ENCODE assay signal across 27 cellular contexts in the genomic region with DNA sequence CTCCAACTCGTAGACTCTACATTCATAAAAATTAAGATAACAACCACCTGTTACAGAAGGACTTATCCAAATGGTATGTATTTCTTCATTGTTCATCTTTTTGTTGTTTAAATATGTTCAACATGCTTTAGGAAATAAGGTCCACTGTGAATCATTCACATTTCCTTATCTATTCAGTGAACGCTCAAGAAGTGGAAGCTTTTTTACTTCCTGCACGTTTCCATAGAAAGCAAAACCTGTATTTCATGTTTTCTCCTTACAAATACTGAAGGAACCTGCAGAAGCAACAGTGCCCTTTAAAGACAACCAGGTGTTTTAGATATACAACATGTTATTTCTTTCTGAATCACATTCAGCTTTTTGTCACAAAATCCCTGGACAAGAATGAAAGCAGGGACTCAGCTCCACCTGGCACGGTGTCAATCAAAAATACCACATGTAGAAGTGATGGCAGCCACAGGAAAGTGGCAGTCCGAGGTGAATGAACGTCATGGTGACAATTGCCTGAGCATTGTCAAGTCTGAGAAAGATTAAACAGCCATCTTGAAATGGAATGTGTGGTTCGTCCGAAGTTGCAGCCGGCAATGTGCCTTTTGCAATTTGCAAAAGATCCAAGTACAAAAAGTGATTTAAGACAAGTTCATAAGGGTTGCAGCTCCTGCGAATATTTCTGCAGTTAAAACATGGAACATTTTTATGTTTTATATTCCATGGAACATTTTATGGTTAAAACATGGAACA.
DNase-seq lines count a peak whose midpoint lies in the region; ATAC-seq, FAIRE-seq and TF ChIP-seq lines count a peak whose summit lies in the region.
"Had no signal": no experiment of that assay in that cellular context is flagged by ENCODE, and none has a peak within 500 bp of the region (broad histone marks: within the 10 kb centered on the region; RNA-seq: fewer than 3 reads in every experiment).

No MANE protein-coding gene starts in this region.

- H3K4me3 ChIP-seq in PC-3 (ENCODE audit: low read length): peak overlapping the region; percentile 12; the same call in 1 of the 2 replicates
- no peak overlapping the region for H3K4me3 ChIP-seq in HepG2 (replicated peaks in 1 of 3; ENCODE audit: insufficient read depth in 1 of 3, low read depth in 2 of 3, low read length in 3 of 3)
- H3K4me3 ChIP-seq: cardiac muscle cell, GM12878, MG63, Peyer's patch, SJCRH30, skin epidermis, upper lobe of right lung had no signal

- H3K9me2 ChIP-seq in PC-3 (replicated peaks; ENCODE audit: low read length): no peaks in the 10 kb centered on the region

- no peak overlapping the region for H3K27ac ChIP-seq in PC-3 (ENCODE audit: low read length)
- no peak overlapping the region for H3K27ac ChIP-seq in HepG2 (ENCODE audit: extremely low read length, insufficient read depth, low read length)
- H3K27ac ChIP-seq: cardiac muscle cell, Peyer's patch, SJCRH30, upper lobe of right lung had no signal

- H3K27ac Mint-ChIP-seq in Calu3 (ENCODE audit: unreplicated experiment) (no peak overlapping the region), nephron (peak overlapping the region; percentile 35 to 60 (median 56))
- H3K27ac Mint-ChIP-seq: activated naive CD4-positive, alpha-beta T cell treated with anti-CD3 and anti-CD28 coated beads, Interleukin-2, amount 10 ng/mL, durations not matched to agents 7 days and 5 days; activated T-helper 1 cell treated with anti-CD3 and anti-CD28 coated beads, Interleukin-12 subunit alpha, Interleukin-12 subunit beta, Interleukin-2, Interleukin-4 antibody, amounts not matched to agents 30 ng/mL and 10 ng/mL and 1 ng/mL, durations not matched to agents 14 hours and 24 hours and 36 hours had no signal

- no peaks in the 10 kb centered on the region for H3F3A ChIP-seq in PC-3 (ENCODE audit: low read length, unreplicated experiment)

- no peak for TF ChIP-seq RAD21 in HepG2 (CRISPR knock-in tag; IDR thresholded peaks at IDR 0.05)

- H3K4me1 Mint-ChIP-seq in Calu3 (ENCODE audit: low read depth, unreplicated experiment): peaks cover 35% of the 10 kb centered on the region
- H3K4me1 Mint-ChIP-seq in nephron: peaks cover 27% of the 10 kb centered on the region

- H3K4me3 Mint-ChIP-seq in Calu3 (ENCODE audit: low read depth, unreplicated experiment) (peak overlapping the region; percentile 22), nephron (peak overlapping the region in 1 of 3 experiments; percentile 34)
- H3K4me3 Mint-ChIP-seq: activated naive CD4-positive, alpha-beta T cell treated with anti-CD3 and anti-CD28 coated beads, Interleukin-2, amount 10 ng/mL, durations not matched to agents 7 days and 5 days; activated T-helper 1 cell treated with anti-CD3 and anti-CD28 coated beads, Interleukin-12 subunit alpha, Interleukin-12 subunit beta, Interleukin-2, Interleukin-4 antibody, amounts not matched to agents 30 ng/mL and 10 ng/mL and 1 ng/mL, durations not matched to agents 14 hours and 24 hours and 36 hours; naive B cell had no signal

- H3K36me3 Mint-ChIP-seq in Calu3 (ENCODE audit: insufficient read depth, unreplicated experiment) (no peaks in the 10 kb centered on the region), nephron (ENCODE audit: low read depth) (no peaks in the 10 kb centered on the region)
- H3K36me3 Mint-ChIP-seq: naive B cell had no signal

- H3K36me3 ChIP-seq in PC-3 (ENCODE audit: low read depth, low read length) (no peaks in the 10 kb centered on the region), HepG2 (replicated peaks in 1 of 2; ENCODE audit: control insufficient read depth in 1 of 2, insufficient read depth in 2 of 2, low read length in 2 of 2) (no peaks in the 10 kb centered on the region)
- H3K36me3 ChIP-seq: cardiac muscle cell, MG63, Peyer's patch, SJCRH30, upper lobe of right lung had no signal

- H2AFZ ChIP-seq in PC-3 (ENCODE audit: low read length) (peak overlapping the region; percentile 24; the same call in 1 of the 2 replicates), HepG2 (ENCODE audit: low read length) (no peak overlapping the region)

- H3K4me2 ChIP-seq in PC-3 (ENCODE audit: low read length): peak overlapping the region; percentile 42
- no peak overlapping the region for H3K4me2 ChIP-seq in HepG2 (ENCODE audit: low read depth, low read length)

- H3K27me3 ChIP-seq in PC-3 (ENCODE audit: low read length): no peaks in the 10 kb centered on the region
- 0 out of 5 replicates have a peak, but pooled peaks cover 0 to 9% of the 10 kb centered on the region in 2 experiments for H3K27me3 ChIP-seq in HepG2 (ENCODE audit: control insufficient read depth in 1 of 2, insufficient read depth in 2 of 2, low read length in 2 of 2)
- H3K27me3 ChIP-seq: cardiac muscle cell, MG63, Peyer's patch, SJCRH30, upper lobe of right lung had no signal

- 8% methylated on average over 10 of the region's 10 CpGs for WGBS in HepG2 (ENCODE audit: low lambda C conversion rate)

- H3K9me3 Mint-ChIP-seq in Calu3 (ENCODE audit: low read depth, unreplicated experiment) (no peaks in the 10 kb centered on the region), nephron (no peaks in the 10 kb centered on the region)
- H3K9me3 Mint-ChIP-seq: activated T-helper 1 cell treated with anti-CD3 and anti-CD28 coated beads, Interleukin-12 subunit alpha, Interleukin-12 subunit beta, Interleukin-2, Interleukin-4 antibody, amounts not matched to agents 30 ng/mL and 10 ng/mL and 1 ng/mL, durations not matched to agents 14 hours and 24 hours and 36 hours had no signal

- in situ Hi-C loops in HepG2 (cut with HindIII; ENCODE audit: extremely low pct_ligation_motif_present, low pct_unique_long_range_greater_than_20kb): no loop called here

- H3K9me3 ChIP-seq in PC-3 (ENCODE audit: low read length) (no peaks in the 10 kb centered on the region), HepG2 (ENCODE audit: low read length) (no peaks in the 10 kb centered on the region)
- H3K9me3 ChIP-seq: MG63, Peyer's patch, SJCRH30, upper lobe of right lung had no signal

- no peak; the same call in 1 of the 2 replicates for ATAC-seq in PC-3
- no peak for ATAC-seq in HepG2
- no peak for ATAC-seq in GM18519 (IDR thresholded peaks at IDR 0.05; ENCODE audit: low FRiP score, unreplicated experiment)
- ATAC-seq: GM12878, left cardiac atrium, upper lobe of right lung had no signal

- no peaks in the 10 kb centered on the region for H4K20me1 ChIP-seq in PC-3 (ENCODE audit: low read length)
- H4K20me1 ChIP-seq in HepG2 (ENCODE audit: insufficient read depth, low read length): no peaks in the 10 kb centered on the region

- peak; percentile 77 for FAIRE-seq in endometrium (lab: Jason Lieb, UNC)
- FAIRE-seq in HepG2 (lab: Jason Lieb, UNC): no peak
- FAIRE-seq: GM12878 had no signal

- POLR2A ChIA-PET in PC-3 (lab: Charles Lee; ENCODE audit: unreplicated experiment): no interaction called here
- POLR2A ChIA-PET in HepG2 (lab: Yijun Ruan, JAX): no interaction called here

- H3K27me3 Mint-ChIP-seq in Calu3 (ENCODE audit: unreplicated experiment): no peaks in the 10 kb centered on the region
- peaks cover 5% of the 10 kb centered on the region for H3K27me3 Mint-ChIP-seq in nephron (ENCODE audit: low read depth)
- H3K27me3 Mint-ChIP-seq: activated naive CD4-positive, alpha-beta T cell treated with anti-CD3 and anti-CD28 coated beads, Interleukin-2, amount 10 ng/mL, durations not matched to agents 7 days and 5 days; naive B cell had no signal

- H3K4me1 ChIP-seq in PC-3 (ENCODE audit: insufficient read depth, low read length) (peaks cover 18% of the 10 kb centered on the region), HepG2 (ENCODE audit: insufficient read depth, low read length) (no peaks in the 10 kb centered on the region)
- H3K4me1 ChIP-seq: SJCRH30 had no signal

- intact Hi-C loops in Calu3 (cut with micrococcal nuclease; ENCODE audit: unreplicated experiment): loop anchor here (1.0 kb wide), 1 partner anchor 10 kb away; no protein-coding TSS in a partner anchor
- intact Hi-C loops in PC-3 (cut with micrococcal nuclease): no loop called here
- intact Hi-C loops in HepG2 (cut with micrococcal nuclease; ENCODE audit: unreplicated experiment): no loop called here

- H3K9ac ChIP-seq in PC-3 (ENCODE audit: low read length) (no peak overlapping the region), HepG2 (ENCODE audit: insufficient read depth, low read depth, low read length) (no peak overlapping the region)

- CTCF ChIA-PET in Calu3 (lab: Charles Lee): interaction anchor here (0.7 to 2.0 kb wide), 9 partner anchors 11 to 146 kb away, joined by 3 to 19 read pairs (median 4); no protein-coding TSS in a partner anchor
- CTCF ChIA-PET in PC-3 (lab: Charles Lee): no interaction called here
- CTCF ChIA-PET in HepG2 (lab: Yijun Ruan, JAX; ENCODE audit: low intra/inter-chr PET ratio, low total read pairs): no interaction called here

- peak; percentile 51 for DNase-seq in Calu3
- DNase-seq in PC-3: peak; percentile 54
- no peak for DNase-seq in HK-2 (ENCODE audit: unreplicated experiment)
- DNase-seq in HepG2 (ENCODE audit: low spot score): no peak
- DNase-seq in MV-4-11 (lab: John Stamatoyannopoulos, UW): no peak
- DNase-seq: activated CD4-positive, alpha-beta T cell treated with anti-CD3 and anti-CD28 coated beads for 4 hours; activated naive CD4-positive, alpha-beta T cell treated with anti-CD3 and anti-CD28 coated beads, Interleukin-2, amount 10 ng/mL, durations not matched to agents 7 days and 5 days; cortex of kidney; GOT3; head of caudate nucleus; left cardiac atrium; MG63; naive B cell; NCI-H1417; NCI-H2081 treated with DMSO at 0.1 percent for 48 hours; occipital lobe; Peyer's patch; SJCRH30; stimulated activated CD4-positive, alpha-beta T cell treated with anti-CD3 and anti-CD28 coated beads, Interleukin-1b, Interleukin-23, amount 100 ng/mL, for 48 hours; upper lobe of right lung had no signal

- BruUV-seq in Calu3 (replicated peaks; lab: Mats Ljungman, UMichigan): no TSS peak
- BruUV-seq in PC-3 (replicated peaks; lab: Mats Ljungman, UMichigan): no TSS peak
- no TSS peak for BruUV-seq in HepG2 (replicated peaks; lab: Mats Ljungman, UMichigan)

- no peak for TF ChIP-seq POLR2A in HepG2 (IDR thresholded peaks at IDR 0.05; ENCODE audit: insufficient read depth in 1 of 2, low read depth in 2 of 2, low read length in 2 of 2)

- TF ChIP-seq CTCF in Calu3 (IDR thresholded peaks at IDR 0.05; ENCODE audit: unreplicated experiment): no peak
- no peak for TF ChIP-seq CTCF in PC-3 (conservative IDR thresholded peaks at IDR 0.05; ENCODE audit: low read depth, low read length)
- no peak for TF ChIP-seq CTCF in nephron (IDR thresholded peaks at IDR 0.05; ENCODE audit: unreplicated experiment in 3 of 3)
- no peak for TF ChIP-seq CTCF in HepG2 (CRISPR knock-in tag; IDR thresholded peaks at IDR 0.05)

- H3K79me2 ChIP-seq in PC-3 (ENCODE audit: low read length) (no peaks in the 10 kb centered on the region), HepG2 (ENCODE audit: insufficient read depth, low read length) (no peaks in the 10 kb centered on the region)

- TF ChIP-seq EP300 in HepG2 (IDR thresholded peaks at IDR 0.05; ENCODE audit: low read depth in 2 of 2, low read length in 2 of 2): no peak
- TF ChIP-seq EP300 in HepG2 (CRISPR knock-in tag; IDR thresholded peaks at IDR 0.05; ENCODE audit: borderline replicate concordance): no peak

TF ChIP-seq in HepG2, 621 proteins besides CTCF, POLR2A, EP300 and RAD21 (continues in another document):
- TF ChIP-seq HNF4G (IDR thresholded peaks at IDR 0.05; ENCODE audit: borderline replicate concordance, low read depth, low read length): no peak
- no peak for TF ChIP-seq HNF4G (CRISPR knock-in tag; IDR thresholded peaks at IDR 0.05; ENCODE audit: borderline replicate concordance, low read depth)
- TF ChIP-seq ZNF556 (CRISPR knock-in tag; IDR thresholded peaks at IDR 0.05; ENCODE audit: borderline replicate concordance): no peak

Comparison
In these comparisons a context has a peak if more than half of its experiments do, and no peak if none do; other contexts are left out.
1. DNase-seq: peak in Calu3 (single experiment) and PC-3 (single experiment); none in HK-2 (single experiment), HepG2 (single experiment) and MV-4-11 (single experiment).